In genomic region chr11:101128571-101129202, GRCh38 we compare ENCODE assay signal across 9 cellular contexts. TPM values are rescaled to one million over a fixed set of nuclear protein-coding genes. Genes with fewer than 3 reads are reported as not detected.
DNase-seq lines count a peak whose midpoint lies in the region; TF ChIP-seq lines count a peak whose summit lies in the region.
"Had no signal": no experiment of that assay in that cellular context is flagged by ENCODE, and none has a peak within 500 bp of the region (broad histone marks: within the 10 kb centered on the region; RNA-seq: fewer than 3 reads in every experiment).

No MANE protein-coding gene starts in this region.

- H3K27ac Mint-ChIP-seq in activated CD4-positive, alpha-beta T cell treated with anti-CD3 and anti-CD28 coated beads, Interleukin-2, amount 10 ng/mL, durations not matched to agents 24 days and 14 days: no peak overlapping the region

- no peak overlapping the region for H3K4me3 Mint-ChIP-seq in activated CD4-positive, alpha-beta T cell treated with anti-CD3 and anti-CD28 coated beads, Interleukin-2, amount 10 ng/mL, durations not matched to agents 24 days and 14 days

- H3K9me3 Mint-ChIP-seq in activated CD4-positive, alpha-beta T cell treated with anti-CD3 and anti-CD28 coated beads, Interleukin-2, amount 10 ng/mL, durations not matched to agents 24 days and 14 days: no peaks in the 10 kb centered on the region

- peaks cover 40% of the 10 kb centered on the region for H3K27me3 Mint-ChIP-seq in activated CD4-positive, alpha-beta T cell treated with anti-CD3 and anti-CD28 coated beads, Interleukin-2, amount 10 ng/mL, durations not matched to agents 24 days and 14 days

- DNase-seq in GM10266 (ENCODE audit: extremely low spot score) (peak; percentile 14), astrocyte of the hippocampus (ENCODE audit: low read depth, low spot score) (peak; percentile 13), iPS-NIHi7 (ENCODE audit: extremely low spot score) (peak; percentile 32), retinal pigment epithelial cell (ENCODE audit: low read depth) (no peak), NCI-H69 (lab: John Stamatoyannopoulos, UW) (no peak), GM19240 (ENCODE audit: insufficient read length, low spot score) (no peak)
- no peak for DNase-seq in activated CD4-positive, alpha-beta T cell treated with anti-CD3 and anti-CD28 coated beads for 1 hour
- no peak for DNase-seq in activated CD4-positive, alpha-beta T cell treated with anti-CD3 and anti-CD28 coated beads, Interleukin-2, amount 10 ng/mL, durations not matched to agents 24 days and 14 days
- DNase-seq: NCI-H1436 treated with DMSO at 0.1 percent for 48 hours had no signal

- H3K36me3 Mint-ChIP-seq in activated CD4-positive, alpha-beta T cell treated with anti-CD3 and anti-CD28 coated beads, Interleukin-2, amount 10 ng/mL, durations not matched to agents 24 days and 14 days (ENCODE audit: low read depth): no peaks in the 10 kb centered on the region

- peak overlapping the region; percentile 65 for H3K4me3 ChIP-seq in retinal pigment epithelial cell (ENCODE audit: low read length)

- no peaks in the 10 kb centered on the region for H3K4me1 Mint-ChIP-seq in activated CD4-positive, alpha-beta T cell treated with anti-CD3 and anti-CD28 coated beads, Interleukin-2, amount 10 ng/mL, durations not matched to agents 24 days and 14 days

- intact Hi-C loops in activated CD4-positive, alpha-beta T cell treated with anti-CD3 and anti-CD28 coated beads, Interleukin-2, amount 10 ng/mL, durations not matched to agents 24 days and 14 days (cut with micrococcal nuclease): no loop called here

- TF ChIP-seq CTCF in GM10266 (IDR thresholded peaks at IDR 0.05; ENCODE audit: control insufficient read depth, insufficient read depth, low read depth, missing control alignments): no peak
- TF ChIP-seq CTCF in retinal pigment epithelial cell (conservative IDR thresholded peaks at IDR 0.05; ENCODE audit: low read depth, low read length): no peak

RNA-seq across cellular contexts. Expression of gene PGR, which starts 0.9 kb away (rescaled TPM):
- not detected in 2 replicates for total RNA-seq in activated CD4-positive, alpha-beta T cell treated with anti-CD3 and anti-CD28 coated beads, Interleukin-2, amount 10 ng/mL, durations not matched to agents 24 days and 14 days

Comparison
In these comparisons a context has a peak if more than half of its experiments do, and no peak if none do; other contexts are left out.
1. DNase-seq: peak in GM10266 (single experiment), astrocyte of the hippocampus (single experiment) and iPS-NIHi7 (single experiment); none in retinal pigment epithelial cell (single experiment), NCI-H69 (single experiment), GM19240 (single experiment), activated CD4-positive, alpha-beta T cell treated with anti-CD3 and anti-CD28 coated beads for 1 hour (single experiment) and activated CD4-positive, alpha-beta T cell treated with anti-CD3 and anti-CD28 coated beads, Interleukin-2, amount 10 ng/mL, durations not matched to agents 24 days and 14 days (single experiment).